10 cellular contexts compared by ENCODE assay signal in genomic region chr3:149968216-149968615, GRCh38. TPM values are rescaled to one million over a fixed set of nuclear protein-coding genes. Genes with fewer than 3 reads are reported as not detected.
DNase-seq lines count a peak whose midpoint lies in the region; ATAC-seq, FAIRE-seq and TF ChIP-seq lines count a peak whose summit lies in the region.
"Had no signal": no experiment of that assay in that cellular context is flagged by ENCODE, and none has a peak within 500 bp of the region (broad histone marks: within the 10 kb centered on the region; RNA-seq: fewer than 3 reads in every experiment).

No MANE protein-coding gene starts in this region.

- TF ChIP-seq CTCF in heart right ventricle (IDR thresholded peaks at IDR 0.05) = no peak
- no peak for TF ChIP-seq CTCF in omental fat pad (IDR thresholded peaks at IDR 0.05)

- H3K4me3 ChIP-seq in heart right ventricle (peak overlapping the region in 7 of 10 donors; percentile 79 to 98 (median 84)), SJCRH30 (peak overlapping the region; percentile 98)

- H3K36me3 ChIP-seq in heart right ventricle = peaks cover 0 to 30% (median 0%) of the 10 kb centered on the region in 9 donors
- H3K36me3 ChIP-seq in SJCRH30 = peaks cover 49% of the 10 kb centered on the region

- H3K9me3 ChIP-seq in heart right ventricle (no peaks in the 10 kb centered on the region), SJCRH30 (replicated peaks) (no peaks in the 10 kb centered on the region)

- no peak for DNase-seq in heart right ventricle
- no peak for DNase-seq in Right ventricle myocardium superior
- peak; percentile 47 to 70 for DNase-seq in SJCRH30
- peak; percentile 78 for DNase-seq in glomerular visceral epithelial cell (ENCODE audit: extremely low spot score)
- peak; percentile 4 for DNase-seq in urothelium cell line (ENCODE audit: low spot score)
- DNase-seq in omental fat pad (ENCODE audit: low spot score) = no peak
- no peak for DNase-seq in cerebellar nuclear complex (lab: John Stamatoyannopoulos, UW)
- DNase-seq: activated CD4-positive, alpha-beta T cell treated with anti-CD3 and anti-CD28 coated beads for 4 hours; CD4-positive, CD25-positive, alpha-beta regulatory T cell had no signal

- 55 to 60% methylated on average over 8 of the region's 8 CpGs for WGBS in heart right ventricle, 2 donors

- peaks cover 0 to 60% (median 43%) of the 10 kb centered on the region in 9 donors for H3K4me1 ChIP-seq in heart right ventricle
- H3K4me1 ChIP-seq in SJCRH30 = peaks cover 11% of the 10 kb centered on the region; the same call in 1 of the 2 replicates

- FAIRE-seq in urothelium cell line (lab: Jason Lieb, UNC) = peak; percentile 40

- no peak for ATAC-seq in heart right ventricle
- ATAC-seq in Right ventricle myocardium superior (ENCODE audit: poor library complexity) = no peak
- no peak for ATAC-seq in omental fat pad (ENCODE audit: low FRiP score)
- no peak for ATAC-seq in GM21825 (IDR thresholded peaks at IDR 0.05; ENCODE audit: unreplicated experiment)

- H3K27me3 ChIP-seq in heart right ventricle = peaks cover 0 to 36% (median 0%) of the 10 kb centered on the region in 7 donors
- no peaks in the 10 kb centered on the region for H3K27me3 ChIP-seq in SJCRH30

- H3K27ac ChIP-seq in heart right ventricle = peak overlapping the region in 5 of 10 donors; percentile 88 to 96 (median 92)
- peak overlapping the region; percentile 94 for H3K27ac ChIP-seq in SJCRH30

- intact Hi-C loops in heart right ventricle (cut with DNase I) (loop anchor here in 9 of 10 donors (1.0 to 10.0 kb wide), 12 partner anchors 83 to 527 kb away; no protein-coding TSS in a partner anchor), Right ventricle myocardium superior (cut with DNase I) (loop anchor here (5.0 to 10.0 kb wide), 3 partner anchors 214 to 527 kb away; no protein-coding TSS in a partner anchor)

RNA-seq across cellular contexts. Expression of gene PFN2, which starts 2.5 kb away (rescaled TPM):
- total RNA-seq in heart right ventricle (10 to 100 TPM; 56.7 to 78.3 (median 66.1) TPM), Right ventricle myocardium superior (61.3 TPM), omental fat pad (10 to 100 TPM; 26.0 to 53.1 (median 30.2) TPM)
- polyA plus RNA-seq in heart right ventricle = 10 to 100 TPM; 35.5 to 52.4 TPM
- total RNA-seq in SJCRH30 (2014; rRNA removed; shearing (Covaris generic)) = 380 and 402 TPM in 2 replicates

Comparison
In these comparisons a context has a peak if more than half of its experiments do, and no peak if none do; other contexts are left out.
1. DNase-seq: peak in SJCRH30 (2 of 2), glomerular visceral epithelial cell (single experiment) and urothelium cell line (single experiment); none in heart right ventricle (0 of 2), Right ventricle myocardium superior (single experiment), omental fat pad (single experiment) and cerebellar nuclear complex (0 of 2).